1 cellular context compared by ENCODE assay signal in genomic region chr17:8288336-8289102, GRCh38.
TF ChIP-seq lines count a peak whose summit lies in the region.

Gene RANGRF, plus strand, starts transcription at chr17:8288670. Its CDS starts 119 bp downstream, at chr17:8288789.

TF ChIP-seq in K562, 482 proteins besides CTCF, POLR2A, EP300 and RAD21 (continued from another document and continues in another):
- TF ChIP-seq PRMT5 (CRISPR knock-in tag; IDR thresholded peaks at IDR 0.05) (no peak), RBM39 (optimal IDR thresholded peaks at IDR 0.05; ENCODE audit: low read depth, low read length) (no peak), ZNF121 (CRISPR knock-in tag; conservative IDR thresholded peaks at IDR 0.05) (no peak), HDAC2 (IDR thresholded peaks at IDR 0.05) (no peak), GTF3C2 (IDR thresholded peaks at IDR 0.05; ENCODE audit: borderline replicate concordance, extremely low read depth, insufficient read length) (no peak), CSDE1 (IDR thresholded peaks at IDR 0.05) (no peak), NCOA4 (IDR thresholded peaks at IDR 0.05; ENCODE audit: partially characterized antibody) (no peak), SUPT5H (IDR thresholded peaks at IDR 0.05) (peak; percentile 44; the same call in 1 of the 2 replicates), ZFP1 (CRISPR knock-in tag; IDR thresholded peaks at IDR 0.05) (no peak), TCF7L2 (IDR thresholded peaks at IDR 0.05; ENCODE audit: low read depth, low read length) (no peak), ZNF146 (CRISPR knock-in tag; IDR thresholded peaks at IDR 0.05; ENCODE audit: unreplicated experiment) (no peak), ATF1 (CRISPR knock-in tag; IDR thresholded peaks at IDR 0.05) (no peak), ATF1 (tag; IDR thresholded peaks at IDR 0.05) (peak; percentile 35; the same call in 1 of the 2 replicates), KDM5B (IDR thresholded peaks at IDR 0.05; ENCODE audit: insufficient replicate concordance, low read depth, low read length) (peak; percentile 31), ZNF263 (CRISPR knock-in tag; IDR thresholded peaks at IDR 0.05; ENCODE audit: borderline replicate concordance) (no peak), ZZZ3 (IDR thresholded peaks at IDR 0.05) (no peak), MAZ (CRISPR knock-in tag; conservative IDR thresholded peaks at IDR 0.05 in 1 of 2, IDR thresholded peaks at IDR 0.05 in 1 of 2) (no peak), ZFP30 (CRISPR knock-in tag; IDR thresholded peaks at IDR 0.05; ENCODE audit: borderline replicate concordance) (no peak), PBX2 (CRISPR knock-in tag; IDR thresholded peaks at IDR 0.05; ENCODE audit: low read depth) (peak; percentile 43; the same call in 1 of the 2 replicates), PBX2 (tag; conservative IDR thresholded peaks at IDR 0.05; ENCODE audit: low read depth) (peak; percentile 93), FOXK1 (CRISPR knock-in tag; IDR thresholded peaks at IDR 0.05; ENCODE audit: borderline replicate concordance) (no peak), JUND (IDR thresholded peaks at IDR 0.05; ENCODE audit: borderline replicate concordance, low read depth, low read length) (no peak), JUND (tag; IDR thresholded peaks at IDR 0.05; ENCODE audit: borderline replicate concordance, low read depth, low read length) (no peak), ARID2 (IDR thresholded peaks at IDR 0.05) (no peak), NR2F6 (CRISPR knock-in tag; IDR thresholded peaks at IDR 0.05) (no peak), RREB1 (CRISPR knock-in tag; IDR thresholded peaks at IDR 0.05) (no peak), U2AF1 (optimal IDR thresholded peaks at IDR 0.05; ENCODE audit: low read depth, low read length) (no peak), ZBTB7A (IDR thresholded peaks at IDR 0.05; ENCODE audit: borderline replicate concordance, control insufficient read depth, low read depth, low read length) (peak; percentile 74; the same call in 1 of the 2 replicates), TAF15 (IDR thresholded peaks at IDR 0.05; ENCODE audit: low read depth, low read length) (no peak), ZNF408 (CRISPR knock-in tag; IDR thresholded peaks at IDR 0.05; ENCODE audit: low read depth) (no peak), KLF13 (tag; IDR thresholded peaks at IDR 0.05; ENCODE audit: borderline replicate concordance, low read depth) (no peak), LARP7 (IDR thresholded peaks at IDR 0.05) (no peak), SMARCA4 (IDR thresholded peaks at IDR 0.05) (no peak), ZNF184 (CRISPR knock-in tag; IDR thresholded peaks at IDR 0.05) (no peak), HMG20A (CRISPR knock-in tag; conservative IDR thresholded peaks at IDR 0.05) (no peak), KLF6 (CRISPR knock-in tag; IDR thresholded peaks at IDR 0.05; ENCODE audit: borderline replicate concordance) (no peak), RUNX1 (IDR thresholded peaks at IDR 0.05; ENCODE audit: low read depth) (no peak), RBM25 (IDR thresholded peaks at IDR 0.05; ENCODE audit: low read depth, low read length, severe bottlenecking) (no peak), SMARCE1 (IDR thresholded peaks at IDR 0.05) (no peak), RAD51 (IDR thresholded peaks at IDR 0.05; ENCODE audit: borderline replicate concordance, low read depth) (peak; percentile 77), MLLT1 (IDR thresholded peaks at IDR 0.05) (no peak), STAT5B (CRISPR knock-in tag; IDR thresholded peaks at IDR 0.05) (no peak), NR0B1 (IDR thresholded peaks at IDR 0.05; ENCODE audit: partially characterized antibody) (no peak), SNRNP70 (optimal IDR thresholded peaks at IDR 0.05; ENCODE audit: low read depth, low read length) (no peak), NFXL1 (CRISPR knock-in tag; IDR thresholded peaks at IDR 0.05) (no peak), HOMEZ (CRISPR knock-in tag; IDR thresholded peaks at IDR 0.05) (no peak), SRF (CRISPR knock-in tag; IDR thresholded peaks at IDR 0.05) (no peak)
- TF ChIP-seq, protein P1, sequence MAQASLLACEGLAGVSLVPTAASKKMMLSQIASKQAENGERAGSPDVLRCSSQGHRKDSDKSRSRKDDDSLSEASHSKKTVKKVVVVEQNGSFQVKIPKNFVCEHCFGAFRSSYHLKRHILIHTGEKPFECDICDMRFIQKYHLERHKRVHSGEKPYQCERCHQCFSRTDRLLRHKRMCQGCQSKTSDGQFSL (CRISPR knock-in tag; IDR thresholded peaks at IDR 0.05) = no peak
- TF ChIP-seq, protein P1 (tag; IDR thresholded peaks at IDR 0.05) = no peak
- TF ChIP-seq, protein P2, sequence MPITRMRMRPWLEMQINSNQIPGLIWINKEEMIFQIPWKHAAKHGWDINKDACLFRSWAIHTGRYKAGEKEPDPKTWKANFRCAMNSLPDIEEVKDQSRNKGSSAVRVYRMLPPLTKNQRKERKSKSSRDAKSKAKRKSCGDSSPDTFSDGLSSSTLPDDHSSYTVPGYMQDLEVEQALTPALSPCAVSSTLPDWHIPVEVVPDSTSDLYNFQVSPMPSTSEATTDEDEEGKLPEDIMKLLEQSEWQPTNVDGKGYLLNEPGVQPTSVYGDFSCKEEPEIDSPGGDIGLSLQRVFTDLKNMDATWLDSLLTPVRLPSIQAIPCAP (CRISPR knock-in tag; IDR thresholded peaks at IDR 0.05; ENCODE audit: borderline replicate concordance) = no peak
- TF ChIP-seq, protein P3, sequence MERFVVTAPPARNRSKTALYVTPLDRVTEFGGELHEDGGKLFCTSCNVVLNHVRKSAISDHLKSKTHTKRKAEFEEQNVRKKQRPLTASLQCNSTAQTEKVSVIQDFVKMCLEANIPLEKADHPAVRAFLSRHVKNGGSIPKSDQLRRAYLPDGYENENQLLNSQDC (CRISPR knock-in tag; IDR thresholded peaks at IDR 0.05) = no peak
- TF ChIP-seq, protein P4, sequence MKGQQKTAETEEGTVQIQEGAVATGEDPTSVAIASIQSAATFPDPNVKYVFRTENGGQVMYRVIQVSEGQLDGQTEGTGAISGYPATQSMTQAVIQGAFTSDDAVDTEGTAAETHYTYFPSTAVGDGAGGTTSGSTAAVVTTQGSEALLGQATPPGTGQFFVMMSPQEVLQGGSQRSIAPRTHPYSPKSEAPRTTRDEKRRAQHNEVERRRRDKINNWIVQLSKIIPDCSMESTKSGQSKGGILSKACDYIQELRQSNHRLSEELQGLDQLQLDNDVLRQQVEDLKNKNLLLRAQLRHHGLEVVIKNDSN (CRISPR knock-in tag; IDR thresholded peaks at IDR 0.05) = peak; percentile 58
